Comparison of ENCODE assay signal across 27 cellular contexts in the genomic region with DNA sequence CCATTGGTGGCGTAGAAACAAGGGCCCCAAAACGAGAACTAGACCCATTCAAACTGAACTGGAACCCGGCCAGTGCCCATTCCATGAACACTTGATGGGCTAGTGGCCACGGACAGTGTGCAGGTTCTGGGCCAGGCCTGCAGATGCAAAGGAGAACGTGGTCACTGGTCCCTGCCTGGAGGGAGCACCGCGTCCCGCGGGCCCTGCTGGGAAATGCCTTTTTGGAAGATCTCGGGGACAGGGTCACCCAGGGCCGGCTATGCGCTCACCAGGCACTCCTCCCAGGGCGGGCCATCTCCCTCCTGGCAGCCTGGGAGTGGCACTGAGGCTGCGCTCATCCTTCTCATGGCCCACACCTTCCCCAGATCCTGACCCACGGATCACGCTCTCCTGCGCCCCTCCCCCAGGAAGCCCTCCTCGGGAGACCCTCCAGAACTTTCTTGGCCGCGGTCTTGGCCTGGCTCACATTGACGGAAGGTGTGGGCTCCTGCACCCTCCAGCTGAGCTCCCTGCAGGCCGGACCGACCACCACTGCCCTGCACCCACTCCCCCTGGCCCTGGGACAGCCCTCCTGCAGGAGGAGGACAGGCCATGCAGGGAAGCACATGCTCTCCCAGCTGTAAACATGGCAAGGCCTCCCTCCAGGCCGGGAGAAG. TPM values are rescaled to one million over a fixed set of nuclear protein-coding genes. Genes with fewer than 3 reads are reported as not detected.
A peak's percentile ranks its signal among the peaks of the same experiment; 100 is the strongest.
DNase-seq lines count a peak whose midpoint lies in the region; ATAC-seq, FAIRE-seq and TF ChIP-seq lines count a peak whose summit lies in the region.
"Had no signal": no experiment of that assay in that cellular context is flagged by ENCODE, and none has a peak within 500 bp of the region (broad histone marks: within the 10 kb centered on the region; RNA-seq: fewer than 3 reads in every experiment).

No MANE protein-coding gene starts in this region.

- H3K36me3 ChIP-seq in BLaER1 (no peaks in the 10 kb centered on the region), NT2/D1 (ENCODE audit: insufficient read depth, insufficient read length, low read length) (peaks cover 2% of the 10 kb centered on the region), kidney (ENCODE audit: control insufficient read depth in 1 of 2, insufficient read depth in 2 of 2, low read length in 2 of 2) (no peaks in the 10 kb centered on the region), esophagus squamous epithelium (no peaks in the 10 kb centered on the region)

- DNase-seq in NT2/D1 (ENCODE audit: low read depth, low spot score) (no peak), kidney (peak; percentile 74), esophagus squamous epithelium (lab: John Stamatoyannopoulos, UW) (no peak), hepatic stellate cell (ENCODE audit: low spot score) (no peak)
- DNase-seq: CD4-positive, alpha-beta T cell; COR-L47; DMS53; KBM-7; NCI-H1417; NCI-H1694 treated with DMSO at 0.1 percent for 48 hours; NCI-H2081; NCI-H226; NCI-H510A; NCI-H69; SHP77 treated with DMSO at 0.1 percent for 48 hours; T-helper 1 cell had no signal

- intact Hi-C loops in kidney (cut with DNase I) (no loop called here), esophagus squamous epithelium (cut with DNase I) (loop anchor here (10.0 kb wide), 1 partner anchor 475 kb away; no protein-coding TSS in a partner anchor)

- H3K27me3 ChIP-seq in BLaER1 (no peaks in the 10 kb centered on the region), NT2/D1 (ENCODE audit: insufficient read depth, insufficient read length) (peaks cover 9% of the 10 kb centered on the region), esophagus squamous epithelium (peaks cover 0 to 59% (median 3%) of the 10 kb centered on the region in 4 donors)

- 88 to 100% methylated on average over 4 to 14 of the region's 24 CpGs for WGBS in esophagus squamous epithelium, 2 donors

- no peaks in the 10 kb centered on the region for H3K9me3 ChIP-seq in BLaER1
- no peaks in the 10 kb centered on the region for H3K9me3 ChIP-seq in NT2/D1 (ENCODE audit: insufficient read depth, low read length)
- no peaks in the 10 kb centered on the region for H3K9me3 ChIP-seq in kidney (ENCODE audit: control insufficient read depth in 1 of 2, low read length in 2 of 2)
- no peaks in the 10 kb centered on the region for H3K9me3 ChIP-seq in esophagus squamous epithelium

- H3K27ac ChIP-seq in BLaER1 (0 out of 2 replicates have a peak overlapping the region, but pooled peaks have one; percentile 11), kidney (ENCODE audit: low read depth in 2 of 2, low read length in 2 of 2) (no peak overlapping the region), esophagus squamous epithelium (no peak overlapping the region)
- H3K27ac ChIP-seq: 22Rv1 had no signal

- FAIRE-seq in kidney (lab: Jason Lieb, UNC), result no peak
- FAIRE-seq: G401.6, H54 had no signal

- H3K9ac ChIP-seq in BLaER1 (no peak overlapping the region), NT2/D1 (ENCODE audit: insufficient read length, low read depth) (peak overlapping the region; percentile 5), kidney (ENCODE audit: low read length in 2 of 2) (no peak overlapping the region)

- peak overlapping the region; percentile 60 for H3K4me2 ChIP-seq in BLaER1

- peaks cover 14% of the 10 kb centered on the region for H4K20me1 ChIP-seq in BLaER1

- TF ChIP-seq POLR2A in esophagus squamous epithelium (IDR thresholded peaks at IDR 0.05), result no peak

- TF ChIP-seq CTCF in kidney (IDR thresholded peaks at IDR 0.05; ENCODE audit: borderline replicate concordance, extremely low read depth, insufficient read depth) (no peak), esophagus squamous epithelium (IDR thresholded peaks at IDR 0.05) (no peak)

- H3K4me1 ChIP-seq in BLaER1 (peaks cover 81% of the 10 kb centered on the region), NT2/D1 (ENCODE audit: insufficient read depth, insufficient read length) (peaks cover 25% of the 10 kb centered on the region), kidney (ENCODE audit: control insufficient read depth in 1 of 2, insufficient read depth in 1 of 2, low read depth in 1 of 2, low read length in 2 of 2) (peaks cover 0 to 19% of the 10 kb centered on the region in 2 donors), esophagus squamous epithelium (peaks cover 7 to 30% (median 12%) of the 10 kb centered on the region in 3 donors)

- no peak overlapping the region for H3K4me3 ChIP-seq in BLaER1
- H3K4me3 ChIP-seq in NT2/D1 (ENCODE audit: insufficient read length, low read depth), result no peak overlapping the region
- H3K4me3 ChIP-seq in kidney (ENCODE audit: low read length in 2 of 2), result no peak overlapping the region
- H3K4me3 ChIP-seq in esophagus squamous epithelium, result no peak overlapping the region

- ATAC-seq in GM18861 (IDR thresholded peaks at IDR 0.05; ENCODE audit: unreplicated experiment), result no peak
- ATAC-seq: Panc1 had no signal

RNA-seq across cellular contexts. Expression of a gene that starts 2.8 kb away (rescaled TPM):
- 7.5 TPM for total RNA-seq in kidney
- 22.6 TPM for polyA plus RNA-seq in kidney (ENCODE audit: insufficient read depth, low read depth, low replicate concordance)
- total RNA-seq in esophagus squamous epithelium, result 1 to 10 TPM in 3 of 4 donors, under 1 TPM in 1; 0.48 to 6.3 (median 1.1) TPM
- total RNA-seq: HT-29, LHCN-M2, MCF 10A had no signal

RNA-seq across cellular contexts. Expression of a gene that starts 22.3 kb away (rescaled TPM):
- total RNA-seq in kidney, result 83.6 TPM
- polyA plus RNA-seq in kidney (ENCODE audit: insufficient read depth, low read depth, low replicate concordance), result 73.4 TPM
- 10 to 100 TPM; 66.2 to 80.6 (median 75.8) TPM for total RNA-seq in esophagus squamous epithelium

RNA-seq across cellular contexts. Expression of a gene that starts 33.2 kb away (rescaled TPM):
- 8.4 TPM for total RNA-seq in kidney
- 3.9 TPM for polyA plus RNA-seq in kidney (ENCODE audit: insufficient read depth, low read depth, low replicate concordance)
- 1 to 10 TPM in 3 of 4 donors, under 1 TPM in 1; 0.64 to 3.8 (median 2.2) TPM for total RNA-seq in esophagus squamous epithelium
- total RNA-seq: CD4-positive, alpha-beta T cell; HT-29; LHCN-M2; MCF 10A; OCI-LY7 had no signal
- polyA plus RNA-seq: BJ had no signal

RNA-seq across cellular contexts. Expression of a gene that starts 38.7 kb away (rescaled TPM):
- total RNA-seq in kidney (16.0 TPM), esophagus squamous epithelium (1 to 10 TPM in 2 of 4 donors, under 1 TPM in 1, not detected in 1; 0.82 to 6.7 (median 2.5) TPM)
- polyA plus RNA-seq in kidney (ENCODE audit: insufficient read depth, low read depth, low replicate concordance), result not detected
- total RNA-seq: CD4-positive, alpha-beta T cell; HT-29; LHCN-M2; MCF 10A; OCI-LY7 had no signal
- polyA plus RNA-seq: BJ had no signal

RNA-seq across cellular contexts. Expression of a gene that starts 46.9 kb away (rescaled TPM):
- 140 TPM for total RNA-seq in kidney
- polyA plus RNA-seq in kidney (ENCODE audit: insufficient read depth, low read depth, low replicate concordance), result 137 TPM
- 10 to 100 TPM in 2 of 4 donors, 1 to 10 TPM in 2; 5.2 to 41.2 (median 21.2) TPM for total RNA-seq in esophagus squamous epithelium
- total RNA-seq: CD4-positive, alpha-beta T cell; OCI-LY7 had no signal
